1 cellular context compared by ENCODE assay signal in the genomic region with DNA sequence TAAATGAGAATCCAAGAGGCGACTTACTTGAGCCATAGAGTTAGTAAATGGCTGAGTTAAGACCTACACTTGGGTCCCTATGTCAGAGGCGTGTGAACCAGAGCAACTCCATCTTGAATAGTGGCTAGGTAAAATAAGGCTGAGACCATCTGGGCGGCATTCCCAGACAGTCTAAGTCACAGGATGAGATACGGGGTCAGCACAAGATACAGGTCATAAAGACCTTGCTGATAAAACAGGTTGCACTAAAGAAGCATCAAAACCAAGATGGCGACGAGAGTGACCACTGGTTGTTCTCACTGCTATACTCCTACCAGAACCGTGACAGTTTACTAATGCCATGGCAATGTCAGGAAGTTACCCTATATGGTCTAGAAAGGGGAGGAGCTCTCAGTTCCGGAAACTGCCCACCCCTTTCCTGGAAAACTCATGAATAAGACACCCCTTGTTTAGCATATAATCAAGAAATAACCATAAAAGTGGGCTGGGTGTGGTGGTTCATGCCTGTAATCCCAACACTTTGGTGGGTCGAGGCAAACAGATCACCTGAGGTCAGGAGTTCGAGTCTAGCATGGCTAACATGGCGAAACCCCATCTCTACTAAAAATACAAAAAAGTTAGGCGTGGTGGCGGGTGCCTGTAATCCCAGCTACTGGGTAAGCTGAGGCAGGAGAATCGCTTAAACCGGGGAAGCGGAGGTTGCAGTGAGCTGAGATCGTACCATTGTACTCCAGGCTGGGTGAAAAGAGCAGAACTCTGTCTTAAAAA.
TF ChIP-seq lines count a peak whose summit lies in the region.

No MANE protein-coding gene starts in this region.

TF ChIP-seq in K562, 482 proteins besides CTCF, POLR2A, EP300 and RAD21 (continued from another document and continues in another):
- TF ChIP-seq, protein P1, sequence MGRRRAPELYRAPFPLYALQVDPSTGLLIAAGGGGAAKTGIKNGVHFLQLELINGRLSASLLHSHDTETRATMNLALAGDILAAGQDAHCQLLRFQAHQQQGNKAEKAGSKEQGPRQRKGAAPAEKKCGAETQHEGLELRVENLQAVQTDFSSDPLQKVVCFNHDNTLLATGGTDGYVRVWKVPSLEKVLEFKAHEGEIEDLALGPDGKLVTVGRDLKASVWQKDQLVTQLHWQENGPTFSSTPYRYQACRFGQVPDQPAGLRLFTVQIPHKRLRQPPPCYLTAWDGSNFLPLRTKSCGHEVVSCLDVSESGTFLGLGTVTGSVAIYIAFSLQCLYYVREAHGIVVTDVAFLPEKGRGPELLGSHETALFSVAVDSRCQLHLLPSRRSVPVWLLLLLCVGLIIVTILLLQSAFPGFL (CRISPR knock-in tag; IDR thresholded peaks at IDR 0.05): no peak
- TF ChIP-seq ZNF551 (CRISPR knock-in tag; IDR thresholded peaks at IDR 0.05): peak; percentile 85; the same call in 1 of the 2 replicates
- peak; percentile 99 for TF ChIP-seq HIVEP1 (CRISPR knock-in tag; IDR thresholded peaks at IDR 0.05)
- TF ChIP-seq ZNF644 (tag; IDR thresholded peaks at IDR 0.05; ENCODE audit: low read depth): peak; percentile 100
- no peak for TF ChIP-seq POLR3A (IDR thresholded peaks at IDR 0.05; ENCODE audit: borderline replicate concordance, extremely low read depth, insufficient read depth, insufficient read length)
- TF ChIP-seq HDAC6 (IDR thresholded peaks at IDR 0.05; ENCODE audit: low read depth, low read length): no peak
- TF ChIP-seq, protein P2, sequence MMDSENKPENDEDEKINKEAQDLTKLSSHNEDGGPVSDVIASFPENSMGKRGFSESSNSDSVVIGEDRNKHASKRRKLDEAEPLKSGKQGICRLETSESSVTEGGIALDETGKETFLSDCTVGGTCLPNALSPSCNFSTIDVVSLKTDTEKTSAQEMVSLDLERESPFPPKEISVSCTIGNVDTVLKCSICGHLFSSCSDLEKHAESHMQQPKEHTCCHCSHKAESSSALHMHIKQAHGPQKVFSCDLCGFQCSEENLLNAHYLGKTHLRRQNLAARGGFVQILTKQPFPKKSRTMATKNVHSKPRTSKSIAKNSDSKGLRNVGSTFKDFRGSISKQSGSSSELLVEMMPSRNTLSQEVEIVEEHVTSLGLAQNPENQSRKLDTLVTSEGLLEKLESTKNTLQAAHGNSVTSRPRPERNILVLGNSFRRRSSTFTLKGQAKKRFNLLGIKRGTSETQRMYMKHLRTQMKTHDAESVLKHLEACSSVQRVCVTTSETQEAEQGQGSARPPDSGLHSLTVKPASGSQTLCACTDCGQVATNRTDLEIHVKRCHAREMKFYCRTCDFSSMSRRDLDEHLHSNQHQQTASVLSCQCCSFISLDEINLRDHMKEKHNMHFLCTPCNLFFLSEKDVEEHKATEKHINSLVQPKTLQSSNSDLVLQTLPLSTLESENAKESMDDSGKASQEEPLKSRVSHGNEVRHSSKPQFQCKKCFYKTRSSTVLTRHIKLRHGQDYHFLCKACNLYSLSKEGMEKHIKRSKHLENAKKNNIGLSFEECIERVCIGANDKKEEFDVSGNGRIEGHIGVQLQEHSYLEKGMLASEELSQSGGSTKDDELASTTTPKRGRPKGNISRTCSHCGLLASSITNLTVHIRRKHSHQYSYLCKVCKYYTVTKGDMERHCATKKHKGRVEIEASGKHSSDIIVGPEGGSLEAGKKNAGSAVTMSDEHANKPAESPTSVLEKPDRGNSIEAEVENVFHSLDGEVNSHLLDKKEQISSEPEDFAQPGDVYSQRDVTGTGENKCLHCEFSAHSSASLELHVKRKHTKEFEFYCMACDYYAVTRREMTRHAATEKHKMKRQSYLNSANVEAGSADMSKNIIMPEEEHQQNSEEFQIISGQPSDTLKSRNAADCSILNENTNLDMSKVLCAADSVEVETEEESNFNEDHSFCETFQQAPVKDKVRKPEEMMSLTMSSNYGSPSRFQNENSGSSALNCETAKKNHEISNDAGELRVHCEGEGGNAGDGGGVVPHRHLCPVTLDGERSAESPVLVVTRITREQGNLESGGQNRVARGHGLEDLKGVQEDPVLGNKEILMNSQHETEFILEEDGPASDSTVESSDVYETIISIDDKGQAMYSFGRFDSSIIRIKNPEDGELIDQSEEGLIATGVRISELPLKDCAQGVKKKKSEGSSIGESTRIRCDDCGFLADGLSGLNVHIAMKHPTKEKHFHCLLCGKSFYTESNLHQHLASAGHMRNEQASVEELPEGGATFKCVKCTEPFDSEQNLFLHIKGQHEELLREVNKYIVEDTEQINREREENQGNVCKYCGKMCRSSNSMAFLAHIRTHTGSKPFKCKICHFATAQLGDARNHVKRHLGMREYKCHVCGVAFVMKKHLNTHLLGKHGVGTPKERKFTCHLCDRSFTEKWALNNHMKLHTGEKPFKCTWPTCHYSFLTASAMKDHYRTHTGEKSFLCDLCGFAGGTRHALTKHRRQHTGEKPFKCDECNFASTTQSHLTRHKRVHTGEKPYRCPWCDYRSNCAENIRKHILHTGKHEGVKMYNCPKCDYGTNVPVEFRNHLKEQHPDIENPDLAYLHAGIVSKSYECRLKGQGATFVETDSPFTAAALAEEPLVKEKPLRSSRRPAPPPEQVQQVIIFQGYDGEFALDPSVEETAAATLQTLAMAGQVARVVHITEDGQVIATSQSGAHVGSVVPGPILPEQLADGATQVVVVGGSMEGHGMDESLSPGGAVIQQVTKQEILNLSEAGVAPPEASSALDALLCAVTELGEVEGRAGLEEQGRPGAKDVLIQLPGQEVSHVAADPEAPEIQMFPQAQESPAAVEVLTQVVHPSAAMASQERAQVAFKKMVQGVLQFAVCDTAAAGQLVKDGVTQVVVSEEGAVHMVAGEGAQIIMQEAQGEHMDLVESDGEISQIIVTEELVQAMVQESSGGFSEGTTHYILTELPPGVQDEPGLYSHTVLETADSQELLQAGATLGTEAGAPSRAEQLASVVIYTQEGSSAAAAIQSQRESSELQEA (IDR thresholded peaks at IDR 0.05; ENCODE audit: low read depth): no peak
- TF ChIP-seq ZNF507 (tag; conservative IDR thresholded peaks at IDR 0.05): peak; percentile 85
- TF ChIP-seq RBM22 (IDR thresholded peaks at IDR 0.05; ENCODE audit: low read depth, low read length, poor library complexity, severe bottlenecking): no peak
- TF ChIP-seq NBN (IDR thresholded peaks at IDR 0.05; ENCODE audit: low read depth): no peak
- peak; percentile 100 for TF ChIP-seq ZNF583 (CRISPR knock-in tag; IDR thresholded peaks at IDR 0.05)
- TF ChIP-seq, protein P3, sequence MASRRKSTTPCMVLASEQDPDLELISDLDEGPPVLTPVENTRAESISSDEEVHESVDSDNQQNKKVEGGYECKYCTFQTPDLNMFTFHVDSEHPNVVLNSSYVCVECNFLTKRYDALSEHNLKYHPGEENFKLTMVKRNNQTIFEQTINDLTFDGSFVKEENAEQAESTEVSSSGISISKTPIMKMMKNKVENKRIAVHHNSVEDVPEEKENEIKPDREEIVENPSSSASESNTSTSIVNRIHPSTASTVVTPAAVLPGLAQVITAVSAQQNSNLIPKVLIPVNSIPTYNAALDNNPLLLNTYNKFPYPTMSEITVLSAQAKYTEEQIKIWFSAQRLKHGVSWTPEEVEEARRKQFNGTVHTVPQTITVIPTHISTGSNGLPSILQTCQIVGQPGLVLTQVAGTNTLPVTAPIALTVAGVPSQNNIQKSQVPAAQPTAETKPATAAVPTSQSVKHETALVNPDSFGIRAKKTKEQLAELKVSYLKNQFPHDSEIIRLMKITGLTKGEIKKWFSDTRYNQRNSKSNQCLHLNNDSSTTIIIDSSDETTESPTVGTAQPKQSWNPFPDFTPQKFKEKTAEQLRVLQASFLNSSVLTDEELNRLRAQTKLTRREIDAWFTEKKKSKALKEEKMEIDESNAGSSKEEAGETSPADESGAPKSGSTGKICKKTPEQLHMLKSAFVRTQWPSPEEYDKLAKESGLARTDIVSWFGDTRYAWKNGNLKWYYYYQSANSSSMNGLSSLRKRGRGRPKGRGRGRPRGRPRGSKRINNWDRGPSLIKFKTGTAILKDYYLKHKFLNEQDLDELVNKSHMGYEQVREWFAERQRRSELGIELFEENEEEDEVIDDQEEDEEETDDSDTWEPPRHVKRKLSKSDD (conservative IDR thresholded peaks at IDR 0.05; ENCODE audit: low read length): no peak; the same call in 1 of the 2 replicates
- TF ChIP-seq, protein P4, sequence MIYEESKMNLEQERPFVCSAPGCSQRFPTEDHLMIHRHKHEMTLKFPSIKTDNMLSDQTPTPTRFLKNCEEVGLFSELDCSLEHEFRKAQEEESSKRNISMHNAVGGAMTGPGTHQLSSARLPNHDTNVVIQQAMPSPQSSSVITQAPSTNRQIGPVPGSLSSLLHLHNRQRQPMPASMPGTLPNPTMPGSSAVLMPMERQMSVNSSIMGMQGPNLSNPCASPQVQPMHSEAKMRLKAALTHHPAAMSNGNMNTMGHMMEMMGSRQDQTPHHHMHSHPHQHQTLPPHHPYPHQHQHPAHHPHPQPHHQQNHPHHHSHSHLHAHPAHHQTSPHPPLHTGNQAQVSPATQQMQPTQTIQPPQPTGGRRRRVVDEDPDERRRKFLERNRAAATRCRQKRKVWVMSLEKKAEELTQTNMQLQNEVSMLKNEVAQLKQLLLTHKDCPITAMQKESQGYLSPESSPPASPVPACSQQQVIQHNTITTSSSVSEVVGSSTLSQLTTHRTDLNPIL (CRISPR knock-in tag; IDR thresholded peaks at IDR 0.05): peak; percentile 98
- TF ChIP-seq KHSRP (IDR thresholded peaks at IDR 0.05): no peak
- TF ChIP-seq IFI16 (CRISPR knock-in tag; IDR thresholded peaks at IDR 0.05): peak; percentile 97
- TF ChIP-seq COPS2 (conservative IDR thresholded peaks at IDR 0.05): no peak
- TF ChIP-seq, protein P5, sequence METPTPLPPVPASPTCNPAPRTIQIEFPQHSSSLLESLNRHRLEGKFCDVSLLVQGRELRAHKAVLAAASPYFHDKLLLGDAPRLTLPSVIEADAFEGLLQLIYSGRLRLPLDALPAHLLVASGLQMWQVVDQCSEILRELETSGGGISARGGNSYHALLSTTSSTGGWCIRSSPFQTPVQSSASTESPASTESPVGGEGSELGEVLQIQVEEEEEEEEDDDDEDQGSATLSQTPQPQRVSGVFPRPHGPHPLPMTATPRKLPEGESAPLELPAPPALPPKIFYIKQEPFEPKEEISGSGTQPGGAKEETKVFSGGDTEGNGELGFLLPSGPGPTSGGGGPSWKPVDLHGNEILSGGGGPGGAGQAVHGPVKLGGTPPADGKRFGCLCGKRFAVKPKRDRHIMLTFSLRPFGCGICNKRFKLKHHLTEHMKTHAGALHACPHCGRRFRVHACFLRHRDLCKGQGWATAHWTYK (CRISPR knock-in tag; IDR thresholded peaks at IDR 0.05): peak; percentile 100
- TF ChIP-seq WHSC1 (IDR thresholded peaks at IDR 0.05; ENCODE audit: low read length): no peak
- TF ChIP-seq SNIP1 (IDR thresholded peaks at IDR 0.05; ENCODE audit: low read depth): no peak
- TF ChIP-seq PRMT5 (CRISPR knock-in tag; IDR thresholded peaks at IDR 0.05): no peak
- TF ChIP-seq ZNF764 (CRISPR knock-in tag; IDR thresholded peaks at IDR 0.05; ENCODE audit: low read depth): no peak
- peak; percentile 69 for TF ChIP-seq HDAC2 (IDR thresholded peaks at IDR 0.05)
- no peak for TF ChIP-seq RAD51 (IDR thresholded peaks at IDR 0.05; ENCODE audit: borderline replicate concordance, low read depth)
- TF ChIP-seq TFAM (CRISPR knock-in tag; conservative IDR thresholded peaks at IDR 0.05): no peak
- TF ChIP-seq ZNF696 (CRISPR knock-in tag; conservative IDR thresholded peaks at IDR 0.05): peak; percentile 93
- TF ChIP-seq, protein P6, sequence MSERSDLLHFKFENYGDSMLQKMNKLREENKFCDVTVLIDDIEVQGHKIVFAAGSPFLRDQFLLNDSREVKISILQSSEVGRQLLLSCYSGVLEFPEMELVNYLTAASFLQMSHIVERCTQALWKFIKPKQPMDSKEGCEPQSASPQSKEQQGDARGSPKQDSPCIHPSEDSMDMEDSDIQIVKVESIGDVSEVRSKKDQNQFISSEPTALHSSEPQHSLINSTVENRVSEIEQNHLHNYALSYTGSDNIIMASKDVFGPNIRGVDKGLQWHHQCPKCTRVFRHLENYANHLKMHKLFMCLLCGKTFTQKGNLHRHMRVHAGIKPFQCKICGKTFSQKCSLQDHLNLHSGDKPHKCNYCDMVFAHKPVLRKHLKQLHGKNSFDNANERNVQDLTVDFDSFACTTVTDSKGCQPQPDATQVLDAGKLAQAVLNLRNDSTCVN (CRISPR knock-in tag; IDR thresholded peaks at IDR 0.05): peak; percentile 100
- peak in 1 of 2 experiments; percentile 58 for TF ChIP-seq FOXK2 (conservative IDR thresholded peaks at IDR 0.05 in 1 of 2, IDR thresholded peaks at IDR 0.05 in 1 of 2; ENCODE audit: low read depth in 2 of 2)
- TF ChIP-seq MEIS2 (IDR thresholded peaks at IDR 0.05; ENCODE audit: partially characterized antibody): peak; percentile 58
- peak; percentile 99 for TF ChIP-seq SMAD3 (CRISPR knock-in tag; conservative IDR thresholded peaks at IDR 0.05)
- peak; percentile 100 for TF ChIP-seq ZNF175 (CRISPR knock-in tag; IDR thresholded peaks at IDR 0.05; ENCODE audit: low read depth)
- no peak for TF ChIP-seq MCM7 (IDR thresholded peaks at IDR 0.05)
- TF ChIP-seq SRSF1 (IDR thresholded peaks at IDR 0.05; ENCODE audit: low read depth, low read length): no peak
- TF ChIP-seq, protein P7, sequence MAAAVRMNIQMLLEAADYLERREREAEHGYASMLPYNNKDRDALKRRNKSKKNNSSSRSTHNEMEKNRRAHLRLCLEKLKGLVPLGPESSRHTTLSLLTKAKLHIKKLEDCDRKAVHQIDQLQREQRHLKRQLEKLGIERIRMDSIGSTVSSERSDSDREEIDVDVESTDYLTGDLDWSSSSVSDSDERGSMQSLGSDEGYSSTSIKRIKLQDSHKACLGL (CRISPR knock-in tag; IDR thresholded peaks at IDR 0.05; ENCODE audit: borderline replicate concordance, poor library complexity, severe bottlenecking): peak; percentile 86
- TF ChIP-seq, protein P8, sequence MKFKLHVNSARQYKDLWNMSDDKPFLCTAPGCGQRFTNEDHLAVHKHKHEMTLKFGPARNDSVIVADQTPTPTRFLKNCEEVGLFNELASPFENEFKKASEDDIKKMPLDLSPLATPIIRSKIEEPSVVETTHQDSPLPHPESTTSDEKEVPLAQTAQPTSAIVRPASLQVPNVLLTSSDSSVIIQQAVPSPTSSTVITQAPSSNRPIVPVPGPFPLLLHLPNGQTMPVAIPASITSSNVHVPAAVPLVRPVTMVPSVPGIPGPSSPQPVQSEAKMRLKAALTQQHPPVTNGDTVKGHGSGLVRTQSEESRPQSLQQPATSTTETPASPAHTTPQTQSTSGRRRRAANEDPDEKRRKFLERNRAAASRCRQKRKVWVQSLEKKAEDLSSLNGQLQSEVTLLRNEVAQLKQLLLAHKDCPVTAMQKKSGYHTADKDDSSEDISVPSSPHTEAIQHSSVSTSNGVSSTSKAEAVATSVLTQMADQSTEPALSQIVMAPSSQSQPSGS (CRISPR knock-in tag; IDR thresholded peaks at IDR 0.05): no peak
- TF ChIP-seq ZNF282 (CRISPR knock-in tag; IDR thresholded peaks at IDR 0.05): no peak
- no peak for TF ChIP-seq HNRNPK (IDR thresholded peaks at IDR 0.05; ENCODE audit: low read depth, low read length, poor library complexity, severe bottlenecking)
- peak; percentile 49; the same call in 1 of the 2 replicates for TF ChIP-seq EGR1 (conservative IDR thresholded peaks at IDR 0.05)
- no peak for TF ChIP-seq CBFA2T2 (conservative IDR thresholded peaks at IDR 0.05)
- TF ChIP-seq, protein P9, sequence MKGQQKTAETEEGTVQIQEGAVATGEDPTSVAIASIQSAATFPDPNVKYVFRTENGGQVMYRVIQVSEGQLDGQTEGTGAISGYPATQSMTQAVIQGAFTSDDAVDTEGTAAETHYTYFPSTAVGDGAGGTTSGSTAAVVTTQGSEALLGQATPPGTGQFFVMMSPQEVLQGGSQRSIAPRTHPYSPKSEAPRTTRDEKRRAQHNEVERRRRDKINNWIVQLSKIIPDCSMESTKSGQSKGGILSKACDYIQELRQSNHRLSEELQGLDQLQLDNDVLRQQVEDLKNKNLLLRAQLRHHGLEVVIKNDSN (CRISPR knock-in tag; IDR thresholded peaks at IDR 0.05): no peak
- TF ChIP-seq, protein P10, sequence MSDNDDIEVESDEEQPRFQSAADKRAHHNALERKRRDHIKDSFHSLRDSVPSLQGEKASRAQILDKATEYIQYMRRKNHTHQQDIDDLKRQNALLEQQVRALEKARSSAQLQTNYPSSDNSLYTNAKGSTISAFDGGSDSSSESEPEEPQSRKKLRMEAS (CRISPR knock-in tag; IDR thresholded peaks at IDR 0.05): no peak
